ENCODE assay signal across 11 cellular contexts in genomic region chrX:130085551-130085986, GRCh38. TPM values are rescaled to one million over a fixed set of nuclear protein-coding genes. Genes with fewer than 3 reads are reported as not detected.
DNase-seq lines count a peak whose midpoint lies in the region; ATAC-seq and TF ChIP-seq lines count a peak whose summit lies in the region.
"Had no signal": no experiment of that assay in that cellular context is flagged by ENCODE, and none has a peak within 500 bp of the region (broad histone marks: within the 10 kb centered on the region; RNA-seq: fewer than 3 reads in every experiment).

No MANE protein-coding gene starts in this region.

- H2BK120ac ChIP-seq in trophoblast cell (ENCODE audit: insufficient read depth, low read length, poor library complexity) = no peak overlapping the region

- H3K4me1 ChIP-seq in colonic mucosa (no peaks in the 10 kb centered on the region), trophoblast cell (ENCODE audit: control insufficient read depth in 1 of 2, insufficient read depth in 2 of 2, low read length in 2 of 2) (peaks cover 46 to 55% of the 10 kb centered on the region in 2 experiments)

- no peak overlapping the region for H3K23ac ChIP-seq in trophoblast cell (ENCODE audit: low read length)

- H2BK5ac ChIP-seq in trophoblast cell (ENCODE audit: low read depth, low read length, poor library complexity) = no peak overlapping the region

- H4K8ac ChIP-seq in trophoblast cell (ENCODE audit: low read depth, low read length) = no peak overlapping the region

- intact Hi-C loops in colonic mucosa (cut with DNase I) = no loop called here

- H3K36me3 ChIP-seq in colonic mucosa (no peaks in the 10 kb centered on the region), trophoblast cell (ENCODE audit: control insufficient read depth in 1 of 2, insufficient read depth in 2 of 2, low read length in 2 of 2) (peaks cover 4 to 5% of the 10 kb centered on the region in 2 experiments)

- H3K27me3 ChIP-seq in colonic mucosa = no peaks in the 10 kb centered on the region
- H3K27me3 ChIP-seq in trophoblast cell (ENCODE audit: insufficient read depth, low read length) = no peaks in the 10 kb centered on the region

- H2BK12ac ChIP-seq in trophoblast cell (ENCODE audit: low read length) = no peak overlapping the region

- H4K91ac ChIP-seq in trophoblast cell (ENCODE audit: low read depth, low read length) = no peak overlapping the region

- H3K9ac ChIP-seq in colonic mucosa (ENCODE audit: low read depth in 2 of 2, low read length in 2 of 2) = no peak overlapping the region
- H3K9ac ChIP-seq in trophoblast cell (ENCODE audit: low read length) = no peak overlapping the region

- H3K79me1 ChIP-seq in trophoblast cell (ENCODE audit: low read length) = peaks cover 20% of the 10 kb centered on the region

- H3K4me3 ChIP-seq in colonic mucosa (no peak overlapping the region), trophoblast cell (ENCODE audit: low read depth, low read length) (no peak overlapping the region)

- no peak for ATAC-seq in GM19035 (IDR thresholded peaks at IDR 0.05; ENCODE audit: unreplicated experiment)
- ATAC-seq in GM19328 (IDR thresholded peaks at IDR 0.05; ENCODE audit: unreplicated experiment) = no peak
- no peak for ATAC-seq in GM18873 (IDR thresholded peaks at IDR 0.05; ENCODE audit: low FRiP score, unreplicated experiment)
- ATAC-seq: activated CD4-positive, CD25-positive, alpha-beta regulatory T cell treated with anti-CD3 and anti-CD28 coated beads, Interleukin-2, amount 50 U/mL, for 24 hours had no signal

- H3K4me2 ChIP-seq in trophoblast cell (ENCODE audit: low read length) = peak overlapping the region; percentile 35

- peak overlapping the region; percentile 38 for H3K14ac ChIP-seq in trophoblast cell (ENCODE audit: low read length)

- no peak overlapping the region for H2AFZ ChIP-seq in trophoblast cell (ENCODE audit: insufficient read depth, low read length, poor library complexity)

- H3K27ac ChIP-seq in colonic mucosa = peak overlapping the region; percentile 47
- H3K27ac ChIP-seq in trophoblast cell (ENCODE audit: low read depth, low read length) = peak overlapping the region; percentile 21

- no peak overlapping the region for H4K12ac ChIP-seq in trophoblast cell (ENCODE audit: low read depth, low read length)

- DNase-seq in GDM1 (lab: John Stamatoyannopoulos, UW) (peak; percentile 13), LHCN-M2 (ENCODE audit: low read depth) (peak; percentile 80), colonic mucosa (no peak), trophoblast cell (no peak), NOMO-1 treated with dmso at 0.1 percent for 144 hours (lab: John Stamatoyannopoulos, UW; ENCODE audit: unreplicated experiment) (no peak)
- DNase-seq: NCI-H526 treated with DMSO at 0.1 percent for 48 hours; stimulated activated CD4-positive, alpha-beta T cell treated with anti-CD3 and anti-CD28 coated beads, Interleukin-12 subunit alpha, Interleukin-12 subunit beta, amount 100 ng/mL, for 4 hours had no signal

- H3K9me3 ChIP-seq in colonic mucosa (no peaks in the 10 kb centered on the region), trophoblast cell (ENCODE audit: insufficient read depth, low read depth, low read length) (no peaks in the 10 kb centered on the region)

- peaks cover 2% of the 10 kb centered on the region for H3K79me2 ChIP-seq in trophoblast cell (ENCODE audit: control insufficient read depth, insufficient read depth, low read length, poor library complexity)

- no CpG with 5 or more reads among the region's 8 CpGs for WGBS in trophoblast cell (ENCODE audit: extremely low coverage, insufficient coverage, insufficient read length)

- peak overlapping the region; percentile 53 for H3K4ac ChIP-seq in trophoblast cell (ENCODE audit: low read depth, low read length)

- no peak overlapping the region for H3K18ac ChIP-seq in trophoblast cell (ENCODE audit: low read length)

- H2AK5ac ChIP-seq in trophoblast cell (ENCODE audit: low read length) = no peak overlapping the region

- no peak for TF ChIP-seq CTCF in colonic mucosa (IDR thresholded peaks at IDR 0.05)

RNA-seq across cellular contexts. Expression of gene ELF4, which starts 24.7 kb away (rescaled TPM):
- total RNA-seq in LHCN-M2 (2014; rRNA removed) (14.2 and 14.7 TPM in 2 replicates), colonic mucosa (10 to 100 TPM; 30.6 to 42.4 TPM)
- polyA plus RNA-seq in LHCN-M2 (2012) = 15.2 TPM
- polyA plus RNA-seq in trophoblast cell (2013) = 26.2 and 27.5 TPM in 2 replicates

Comparison
In these comparisons a context has a peak if more than half of its experiments do, and no peak if none do; other contexts are left out.
1. DNase-seq: peak in GDM1 (single experiment) and LHCN-M2 (single experiment); none in colonic mucosa (single experiment), trophoblast cell (0 of 2) and NOMO-1 treated with dmso at 0.1 percent for 144 hours (single experiment).